ENCODE assay signal across 1 cellular context in genomic region chr1:240492832-240493440, GRCh38.
A peak's percentile ranks its signal among the peaks of the same experiment; 100 is the strongest.
TF ChIP-seq lines count a peak whose summit lies in the region.

No MANE protein-coding gene starts in this region.

TF ChIP-seq in K562, 482 proteins besides CTCF, POLR2A, EP300 and RAD21 (continued from another document):
- TF ChIP-seq E4F1 (CRISPR knock-in tag; IDR thresholded peaks at IDR 0.05; ENCODE audit: borderline replicate concordance) (no peak), POLR2B (IDR thresholded peaks at IDR 0.05; ENCODE audit: low read depth, partially characterized antibody) (no peak), CTCFL (IDR thresholded peaks at IDR 0.05; ENCODE audit: borderline replicate concordance, insufficient read depth, low read depth, low read length, poor library complexity, severe bottlenecking) (peak; percentile 46), HEY1 (CRISPR knock-in tag; IDR thresholded peaks at IDR 0.05; ENCODE audit: borderline replicate concordance) (no peak), SMC3 (conservative IDR thresholded peaks at IDR 0.05; ENCODE audit: insufficient read depth, low read depth, low read length) (no peak), POLR2G (IDR thresholded peaks at IDR 0.05; ENCODE audit: low read depth, low read length) (peak; percentile 57), CCNT2 (IDR thresholded peaks at IDR 0.05; ENCODE audit: borderline replicate concordance, extremely low read depth, insufficient read length, low read depth, low read length) (no peak), MGA (IDR thresholded peaks at IDR 0.05) (peak; percentile 35; the same call in 1 of the 2 replicates), TBP (optimal IDR thresholded peaks at IDR 0.05; ENCODE audit: low read depth, low read length) (peak; percentile 18), STAG1 (CRISPR knock-in tag; IDR thresholded peaks at IDR 0.05; ENCODE audit: borderline replicate concordance) (peak; percentile 31; the same call in 1 of the 2 replicates), ZBTB1 (CRISPR knock-in tag; IDR thresholded peaks at IDR 0.05; ENCODE audit: borderline replicate concordance, low read depth) (no peak), BRD9 (IDR thresholded peaks at IDR 0.05; ENCODE audit: low read depth, partially characterized antibody) (no peak), NRF1 (conservative IDR thresholded peaks at IDR 0.05 in 1 of 2, IDR thresholded peaks at IDR 0.05 in 1 of 2) (0 out of 4 replicates have a peak, but pooled peaks of 1 of the 2 experiments have one; percentile 19), C11orf30 (IDR thresholded peaks at IDR 0.05; ENCODE audit: low read depth) (no peak), BCL6 (CRISPR knock-in tag; IDR thresholded peaks at IDR 0.05) (no peak), HMGN3 (IDR thresholded peaks at IDR 0.05; ENCODE audit: borderline replicate concordance, extremely low read depth, insufficient read length, low read depth, low read length) (peak; percentile 27), TOE1 (IDR thresholded peaks at IDR 0.05; ENCODE audit: borderline replicate concordance) (no peak), TOE1 (CRISPR knock-in tag; IDR thresholded peaks at IDR 0.05; ENCODE audit: borderline replicate concordance, low read depth) (no peak), BHLHE40 (IDR thresholded peaks at IDR 0.05; ENCODE audit: low read length) (peak; percentile 50; the same call in 1 of the 2 replicates), ZNF232 (CRISPR knock-in tag; IDR thresholded peaks at IDR 0.05) (no peak), CXXC5 (CRISPR knock-in tag; IDR thresholded peaks at IDR 0.05) (peak; percentile 32; the same call in 1 of the 2 replicates), FOXK2 (conservative IDR thresholded peaks at IDR 0.05 in 1 of 2, IDR thresholded peaks at IDR 0.05 in 1 of 2; ENCODE audit: low read depth in 2 of 2) (no peak), MLLT1 (IDR thresholded peaks at IDR 0.05) (no peak), NFIC (IDR thresholded peaks at IDR 0.05) (peak; percentile 91), MTA3 (IDR thresholded peaks at IDR 0.05; ENCODE audit: borderline replicate concordance) (no peak)
